1 cellular context compared by ENCODE assay signal in genomic region chr15:67946701-67947100, GRCh38.
TF ChIP-seq lines count a peak whose summit lies in the region.

No MANE protein-coding gene starts in this region.

TF ChIP-seq in HepG2, 621 proteins besides CTCF, POLR2A, EP300 and RAD21 (continued from another document):
- no peak for TF ChIP-seq ZNF883 (CRISPR knock-in tag; IDR thresholded peaks at IDR 0.05; ENCODE audit: not compliant biosample characterization)
- TF ChIP-seq SMAD3 (CRISPR knock-in tag; IDR thresholded peaks at IDR 0.05): no peak
- 0 out of 2 replicates have a peak, but pooled peaks have one; percentile 4 for TF ChIP-seq KAT8 (CRISPR knock-in tag; IDR thresholded peaks at IDR 0.05)
- TF ChIP-seq, protein P1, sequence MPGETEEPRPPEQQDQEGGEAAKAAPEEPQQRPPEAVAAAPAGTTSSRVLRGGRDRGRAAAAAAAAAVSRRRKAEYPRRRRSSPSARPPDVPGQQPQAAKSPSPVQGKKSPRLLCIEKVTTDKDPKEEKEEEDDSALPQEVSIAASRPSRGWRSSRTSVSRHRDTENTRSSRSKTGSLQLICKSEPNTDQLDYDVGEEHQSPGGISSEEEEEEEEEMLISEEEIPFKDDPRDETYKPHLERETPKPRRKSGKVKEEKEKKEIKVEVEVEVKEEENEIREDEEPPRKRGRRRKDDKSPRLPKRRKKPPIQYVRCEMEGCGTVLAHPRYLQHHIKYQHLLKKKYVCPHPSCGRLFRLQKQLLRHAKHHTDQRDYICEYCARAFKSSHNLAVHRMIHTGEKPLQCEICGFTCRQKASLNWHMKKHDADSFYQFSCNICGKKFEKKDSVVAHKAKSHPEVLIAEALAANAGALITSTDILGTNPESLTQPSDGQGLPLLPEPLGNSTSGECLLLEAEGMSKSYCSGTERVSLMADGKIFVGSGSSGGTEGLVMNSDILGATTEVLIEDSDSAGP (CRISPR knock-in tag; IDR thresholded peaks at IDR 0.05; ENCODE audit: borderline replicate concordance): peak; percentile 1; the same call in 1 of the 2 replicates
- TF ChIP-seq PHF8 (CRISPR knock-in tag; IDR thresholded peaks at IDR 0.05): peak; percentile 36; the same call in 1 of the 2 replicates
- TF ChIP-seq MXI1 (IDR thresholded peaks at IDR 0.05; ENCODE audit: borderline replicate concordance, low read depth, low read length): 0 out of 3 replicates have a peak, but pooled peaks have one; percentile 10
- TF ChIP-seq ERF (CRISPR knock-in tag; IDR thresholded peaks at IDR 0.05): 0 out of 2 replicates have a peak, but pooled peaks have one; percentile 12
- TF ChIP-seq, protein P2, sequence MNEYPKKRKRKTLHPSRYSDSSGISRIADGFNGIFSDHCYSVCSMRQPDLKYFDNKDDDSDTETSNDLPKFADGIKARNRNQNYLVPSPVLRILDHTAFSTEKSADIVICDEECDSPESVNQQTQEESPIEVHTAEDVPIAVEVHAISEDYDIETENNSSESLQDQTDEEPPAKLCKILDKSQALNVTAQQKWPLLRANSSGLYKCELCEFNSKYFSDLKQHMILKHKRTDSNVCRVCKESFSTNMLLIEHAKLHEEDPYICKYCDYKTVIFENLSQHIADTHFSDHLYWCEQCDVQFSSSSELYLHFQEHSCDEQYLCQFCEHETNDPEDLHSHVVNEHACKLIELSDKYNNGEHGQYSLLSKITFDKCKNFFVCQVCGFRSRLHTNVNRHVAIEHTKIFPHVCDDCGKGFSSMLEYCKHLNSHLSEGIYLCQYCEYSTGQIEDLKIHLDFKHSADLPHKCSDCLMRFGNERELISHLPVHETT (CRISPR knock-in tag; conservative IDR thresholded peaks at IDR 0.05): 0 out of 2 replicates have a peak, but pooled peaks have one; percentile 24
- TF ChIP-seq NFKBIZ (CRISPR knock-in tag; IDR thresholded peaks at IDR 0.05): 0 out of 2 replicates have a peak, but pooled peaks have one; percentile 8
- TF ChIP-seq POLR2G (IDR thresholded peaks at IDR 0.05; ENCODE audit: low read depth, low read length): peak; percentile 12
- TF ChIP-seq SALL1 (CRISPR knock-in tag; IDR thresholded peaks at IDR 0.05): no peak
- peak; percentile 71 for TF ChIP-seq RBFOX2 (IDR thresholded peaks at IDR 0.05; ENCODE audit: low read depth, low read length)
- TF ChIP-seq THAP8 (CRISPR knock-in tag; IDR thresholded peaks at IDR 0.05; ENCODE audit: borderline replicate concordance): no peak
- no peak for TF ChIP-seq ZNF484 (CRISPR knock-in tag; IDR thresholded peaks at IDR 0.05; ENCODE audit: borderline replicate concordance, low read depth)
- TF ChIP-seq SIX4 (CRISPR knock-in tag; IDR thresholded peaks at IDR 0.05): no peak
- peak; percentile 25; the same call in 1 of the 2 replicates for TF ChIP-seq ZNF891 (CRISPR knock-in tag; IDR thresholded peaks at IDR 0.05)
- TF ChIP-seq ZNF616 (CRISPR knock-in tag; IDR thresholded peaks at IDR 0.05; ENCODE audit: low read depth): no peak
- TF ChIP-seq ZSCAN30 (CRISPR knock-in tag; IDR thresholded peaks at IDR 0.05): no peak
- TF ChIP-seq ZBTB7B (CRISPR knock-in tag; IDR thresholded peaks at IDR 0.05): no peak
- peak; percentile 27; the same call in 1 of the 2 replicates for TF ChIP-seq ZFY (CRISPR knock-in tag; IDR thresholded peaks at IDR 0.05)
- peak; percentile 27; the same call in 1 of the 2 replicates for TF ChIP-seq SP4 (CRISPR knock-in tag; IDR thresholded peaks at IDR 0.05)
- TF ChIP-seq ZNF235 (CRISPR knock-in tag; IDR thresholded peaks at IDR 0.05; ENCODE audit: borderline replicate concordance): no peak
- 0 out of 2 replicates have a peak, but pooled peaks have one; percentile 4 for TF ChIP-seq ZNF205 (CRISPR knock-in tag; IDR thresholded peaks at IDR 0.05)
- TF ChIP-seq ZNF7 (CRISPR knock-in tag; IDR thresholded peaks at IDR 0.05): no peak
- TF ChIP-seq ZNF180 (CRISPR knock-in tag; IDR thresholded peaks at IDR 0.05; ENCODE audit: borderline replicate concordance, low read depth): peak; percentile 98; the same call in 1 of the 2 replicates
- peak; percentile 20 for TF ChIP-seq RBM22 (optimal IDR thresholded peaks at IDR 0.05; ENCODE audit: low read length)
- no peak for TF ChIP-seq ZFP1 (CRISPR knock-in tag; IDR thresholded peaks at IDR 0.05)
- TF ChIP-seq NFE2L1 (CRISPR knock-in tag; IDR thresholded peaks at IDR 0.05; ENCODE audit: borderline replicate concordance): no peak
- TF ChIP-seq ZFX (CRISPR knock-in tag; IDR thresholded peaks at IDR 0.05; ENCODE audit: low read depth): peak; percentile 68
